ENCODE assay signal across 1 cellular context in genomic region chr10:7011994-7012393, GRCh38.
TF ChIP-seq lines count a peak whose summit lies in the region.

No MANE protein-coding gene starts in this region.

TF ChIP-seq in K562, 482 proteins besides CTCF, POLR2A, EP300 and RAD21 (continued from another document):
- TF ChIP-seq ZBTB40 (IDR thresholded peaks at IDR 0.05) (peak; percentile 95), ZBTB40 (CRISPR knock-in tag; IDR thresholded peaks at IDR 0.05) (peak; percentile 88), ZNF444 (CRISPR knock-in tag; IDR thresholded peaks at IDR 0.05) (no peak)
TF ChIP-seq in K562: peak in this region for 1.
